In the genomic region with DNA sequence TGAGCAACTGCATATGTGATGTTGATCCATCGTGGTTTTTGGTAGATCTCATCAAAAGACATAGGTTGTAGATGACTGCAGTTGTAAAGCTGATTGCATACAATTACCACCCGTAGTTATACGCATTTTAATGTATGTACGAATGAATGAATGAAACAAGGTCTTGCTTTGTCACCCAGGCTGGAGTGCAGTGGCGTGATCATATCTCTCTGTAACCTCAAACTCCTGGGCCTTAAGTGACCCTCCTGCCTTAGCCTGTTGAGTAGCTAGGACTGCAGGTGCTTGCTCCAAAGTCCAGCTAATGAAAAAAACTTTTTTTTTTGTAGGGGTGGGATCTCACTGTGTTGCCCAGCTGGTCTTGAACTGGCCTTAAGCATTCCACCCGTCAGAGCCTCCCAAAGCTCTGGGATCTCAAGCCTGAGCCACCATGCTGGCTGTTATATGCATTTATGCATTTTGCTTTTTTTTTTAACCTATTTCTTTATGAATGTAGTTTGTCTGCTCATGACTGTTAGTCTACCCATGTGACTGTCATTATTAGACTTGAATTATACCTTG, we compare ENCODE assay signal across 1 cellular context.
TF ChIP-seq lines count a peak whose summit lies in the region.

No MANE protein-coding gene starts in this region.

TF ChIP-seq in K562, 482 proteins besides CTCF, POLR2A, EP300 and RAD21 (continued from another document):
- peak; percentile 88 for TF ChIP-seq ZNF121 (CRISPR knock-in tag; conservative IDR thresholded peaks at IDR 0.05)
TF ChIP-seq in K562: peak in this region for 5.
